Comparison of ENCODE assay signal across 1 cellular context in the genomic region with DNA sequence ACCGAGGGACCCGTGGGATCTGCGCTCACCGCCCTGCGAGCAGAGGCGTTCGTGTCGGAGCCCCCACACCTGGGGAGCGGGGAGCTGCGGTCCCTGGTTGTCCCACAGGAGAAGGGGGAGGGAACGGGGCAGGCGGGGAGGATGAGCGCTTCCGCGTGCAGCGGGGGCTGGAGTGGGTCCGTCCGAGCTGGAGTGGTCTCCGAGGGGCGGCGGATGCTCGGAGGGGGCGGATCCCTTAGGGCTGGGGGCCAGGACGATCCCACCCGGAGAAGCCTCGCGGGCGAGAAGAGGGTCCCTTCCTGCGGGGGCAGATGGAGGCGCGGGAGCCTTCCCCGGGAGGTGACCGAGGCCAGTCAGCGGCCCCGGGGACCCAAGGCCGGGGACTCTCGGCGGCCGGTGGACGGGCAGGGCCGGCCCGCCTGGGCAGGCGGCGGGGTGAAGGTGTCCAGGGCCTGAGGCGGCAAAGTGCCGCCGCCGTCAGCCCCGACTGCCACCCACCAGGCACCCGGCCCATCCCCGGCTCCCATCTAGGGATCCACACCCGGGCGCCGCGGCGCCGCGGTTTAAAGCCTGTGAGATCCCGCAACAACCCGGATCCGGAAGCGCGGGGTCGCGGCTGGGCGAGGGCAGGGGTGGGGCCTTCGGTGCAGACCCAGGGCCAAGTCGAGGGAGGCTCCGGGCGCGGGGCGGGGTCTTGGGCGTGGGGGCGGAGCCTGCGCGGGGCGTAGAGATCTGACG.
TF ChIP-seq lines count a peak whose summit lies in the region.

No MANE protein-coding gene starts in this region.

TF ChIP-seq in IMR-90, 13 proteins besides CTCF, POLR2A, EP300 and RAD21 (continued from another document):
- TF ChIP-seq, protein P1, sequence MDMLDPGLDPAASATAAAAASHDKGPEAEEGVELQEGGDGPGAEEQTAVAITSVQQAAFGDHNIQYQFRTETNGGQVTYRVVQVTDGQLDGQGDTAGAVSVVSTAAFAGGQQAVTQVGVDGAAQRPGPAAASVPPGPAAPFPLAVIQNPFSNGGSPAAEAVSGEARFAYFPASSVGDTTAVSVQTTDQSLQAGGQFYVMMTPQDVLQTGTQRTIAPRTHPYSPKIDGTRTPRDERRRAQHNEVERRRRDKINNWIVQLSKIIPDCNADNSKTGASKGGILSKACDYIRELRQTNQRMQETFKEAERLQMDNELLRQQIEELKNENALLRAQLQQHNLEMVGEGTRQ (IDR thresholded peaks at IDR 0.05; ENCODE audit: low read depth, low read length), result no peak
- no peak for TF ChIP-seq BHLHE40 (IDR thresholded peaks at IDR 0.05; ENCODE audit: low read depth, low read length)
- no peak for TF ChIP-seq RCOR1 (IDR thresholded peaks at IDR 0.05; ENCODE audit: insufficient replicate concordance, low read length)
- no peak for TF ChIP-seq NFE2L2 (IDR thresholded peaks at IDR 0.05; ENCODE audit: low read depth, low read length)
- TF ChIP-seq SMC3 (IDR thresholded peaks at IDR 0.05; ENCODE audit: low read depth, low read length), result no peak
- TF ChIP-seq FOS (IDR thresholded peaks at IDR 0.05; ENCODE audit: low read depth, low read length), result no peak
- TF ChIP-seq CHD1 (IDR thresholded peaks at IDR 0.05; ENCODE audit: low read depth, low read length), result no peak
- no peak for TF ChIP-seq ELK1 (IDR thresholded peaks at IDR 0.05; ENCODE audit: borderline replicate concordance, low read depth, low read length)
